ENCODE assay signal across 1 cellular context in genomic region chr2:46683541-46683940, GRCh38.
TF ChIP-seq lines count a peak whose summit lies in the region.

No MANE protein-coding gene starts in this region.

TF ChIP-seq in HepG2, 621 proteins besides CTCF, POLR2A, EP300 and RAD21 (continued from another document):
- TF ChIP-seq ZNF609 (CRISPR knock-in tag; IDR thresholded peaks at IDR 0.05; ENCODE audit: borderline replicate concordance) = no peak
